ENCODE assay signal across 23 cellular contexts in the genomic region with DNA sequence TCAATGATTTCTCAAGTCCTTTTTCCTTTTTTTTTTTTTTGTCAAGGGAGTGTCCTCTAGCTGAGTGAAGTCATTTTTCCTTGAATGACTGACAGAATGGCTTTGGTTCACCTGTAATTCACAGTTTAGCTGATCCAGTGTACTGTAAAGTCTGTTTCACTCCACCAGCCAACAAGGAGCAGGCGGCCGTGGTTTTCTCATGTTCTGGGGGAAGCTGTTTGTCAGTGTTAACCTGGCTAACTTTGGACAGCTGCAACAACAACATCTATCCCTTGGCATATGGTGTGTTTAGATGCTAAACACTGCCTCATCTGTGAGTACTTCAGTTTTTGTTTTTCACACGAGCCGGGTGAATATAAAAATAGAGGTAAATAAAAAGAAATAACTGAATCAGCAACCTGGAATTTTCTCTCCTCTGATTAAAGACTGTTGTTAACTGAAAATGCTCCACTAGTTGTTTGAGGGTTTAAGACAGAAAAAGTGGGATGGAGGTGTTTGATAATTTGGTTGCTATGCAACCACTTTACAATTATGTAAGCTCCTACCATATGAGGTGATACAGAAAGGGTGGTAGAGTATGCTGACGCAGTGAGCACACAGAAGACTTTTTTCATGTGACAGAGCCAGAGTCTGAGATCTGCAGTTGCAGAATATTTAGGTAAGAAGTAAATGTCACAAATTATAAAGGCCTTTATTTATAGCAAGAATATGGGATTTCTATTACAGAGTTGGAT. TPM values are rescaled to one million over a fixed set of nuclear protein-coding genes. Genes with fewer than 3 reads are reported as not detected.
DNase-seq lines count a peak whose midpoint lies in the region; ATAC-seq and TF ChIP-seq lines count a peak whose summit lies in the region.
"Had no signal": no experiment of that assay in that cellular context is flagged by ENCODE, and none has a peak within 500 bp of the region (broad histone marks: within the 10 kb centered on the region; RNA-seq: fewer than 3 reads in every experiment).

No MANE protein-coding gene starts in this region.

- no peak for ATAC-seq in GM21717 (IDR thresholded peaks at IDR 0.05; ENCODE audit: unreplicated experiment)
- ATAC-seq: gastrocnemius medialis, left ventricle myocardium superior, Panc1 had no signal

- DNase-seq in NCI-H1105 treated with DMSO at 0.1 percent for 48 hours (lab: John Stamatoyannopoulos, UW) (peak; percentile 66), dorsolateral prefrontal cortex (peak in 3 of 10 donors; percentile 14 to 45 (median 31)), myocyte (ENCODE audit: low read depth) (peak; percentile 36), SKM-1 treated with dmso at 0.1 percent for 144 hours (lab: John Stamatoyannopoulos, UW; ENCODE audit: unreplicated experiment) (no peak), dedifferentiated amniotic fluid mesenchymal stem cell (ENCODE audit: extremely low spot score) (no peak), CD1c-positive myeloid dendritic cell (ENCODE audit: extremely low spot score) (no peak)
- DNase-seq: activated CD4-positive, alpha-beta T cell treated with anti-CD3 and anti-CD28 coated beads for 1 hour; dermis blood vessel endothelial cell; EL; erythroblast; gastrocnemius medialis; left ventricle myocardium superior; NCI-H1092; NCI-H446; pancreas; SK-N-SH; stimulated activated CD4-positive, alpha-beta T cell treated with anti-CD3 and anti-CD28 coated beads, Interleukin-1b, Interleukin-23, amount 100 ng/mL, for 48 hours; stomach; T1000 had no signal

- no peaks in the 10 kb centered on the region for H3K27me3 ChIP-seq in dorsolateral prefrontal cortex
- H3K27me3 ChIP-seq: breast epithelium, gastrocnemius medialis, pancreas, stomach had no signal

- TF ChIP-seq CTCF in dorsolateral prefrontal cortex (IDR thresholded peaks at IDR 0.05 in 54 of 56, conservative IDR thresholded peaks at IDR 0.05 in 2 of 56; ENCODE audit: low read depth in 1 of 56, partially characterized antibody in 56 of 56) = no peak

- intact Hi-C loops in dorsolateral prefrontal cortex (cut with DNase I) = loop anchor here (10.0 kb wide), 1 partner anchor 69 kb away; the partner anchor contains the start of gene LRRK2 (in 2 of the 2)

- peak overlapping the region; percentile 39; the same call in 1 of the 2 replicates for H3K4me3 ChIP-seq in GM08714 (ENCODE audit: low read length)
- H3K4me3 ChIP-seq in dorsolateral prefrontal cortex = peak overlapping the region in 1 of 59 donors; percentile 17
- H3K4me3 ChIP-seq: breast epithelium, gastrocnemius medialis, pancreas, stomach had no signal

- peak overlapping the region in 46 of 59 donors; percentile 1 to 80 (median 56) for H3K27ac ChIP-seq in dorsolateral prefrontal cortex
- H3K27ac ChIP-seq: breast epithelium, gastrocnemius medialis, pancreas, stomach had no signal

RNA-seq across cellular contexts. Expression of gene SLC2A13, which starts 50.3 kb away (rescaled TPM):
- total RNA-seq in dorsolateral prefrontal cortex = 100 to 1,000 TPM in 1 of 120 experiments, 10 to 100 TPM in 119; 18.4 to 103 (median 59.5) TPM
- total RNA-seq in myocyte = 5.5 and 7.0 TPM in 2 replicates
- polyA plus RNA-seq in myocyte (2012) = 2.4 TPM

Comparison
In these comparisons a context has a peak if more than half of its experiments do, and no peak if none do; other contexts are left out.
1. DNase-seq: peak in NCI-H1105 treated with DMSO at 0.1 percent for 48 hours (single experiment) and myocyte (single experiment); none in SKM-1 treated with dmso at 0.1 percent for 144 hours (single experiment), dedifferentiated amniotic fluid mesenchymal stem cell (single experiment) and CD1c-positive myeloid dendritic cell (single experiment).